In genomic region chr21:34974162-34974981, GRCh38 we compare ENCODE assay signal across 9 cellular contexts.
A peak's percentile ranks its signal among the peaks of the same experiment; 100 is the strongest.
DNase-seq lines count a peak whose midpoint lies in the region; ATAC-seq and TF ChIP-seq lines count a peak whose summit lies in the region.
"Had no signal": no experiment of that assay in that cellular context is flagged by ENCODE, and none has a peak within 500 bp of the region (broad histone marks: within the 10 kb centered on the region; RNA-seq: fewer than 3 reads in every experiment).

No MANE protein-coding gene starts in this region.

- no peak for TF ChIP-seq CTCF in glutamatergic neuron (IDR thresholded peaks at IDR 0.05; ENCODE audit: partially characterized antibody, unreplicated experiment)

- peaks cover 64% of the 10 kb centered on the region for H3K4me1 Mint-ChIP-seq in T-helper 1 cell treated with Interleukin-12 subunit alpha and Interleukin-12 subunit beta and Interleukin-4 antibody, amounts not matched to agents 30 μg/mL and 1 μg/mL, for 36 hours (ENCODE audit: low read depth)
- H3K4me1 Mint-ChIP-seq in glutamatergic neuron (ENCODE audit: low read depth, unreplicated experiment) = no peaks in the 10 kb centered on the region

- ATAC-seq in GM18520 (IDR thresholded peaks at IDR 0.05; ENCODE audit: unreplicated experiment) (peak; percentile 79), HG02798 (IDR thresholded peaks at IDR 0.05; ENCODE audit: poor library complexity, unreplicated experiment) (peak; percentile 90)

- peak overlapping the region; percentile 58 for H3K27ac Mint-ChIP-seq in T-helper 1 cell treated with Interleukin-12 subunit alpha and Interleukin-12 subunit beta and Interleukin-4 antibody, amounts not matched to agents 30 μg/mL and 1 μg/mL, for 36 hours
- H3K27ac Mint-ChIP-seq in glutamatergic neuron (ENCODE audit: unreplicated experiment) = no peak overlapping the region

- peaks cover 57% of the 10 kb centered on the region for H3K36me3 Mint-ChIP-seq in T-helper 1 cell treated with Interleukin-12 subunit alpha and Interleukin-12 subunit beta and Interleukin-4 antibody, amounts not matched to agents 30 μg/mL and 1 μg/mL, for 36 hours (ENCODE audit: low read depth)
- no peaks in the 10 kb centered on the region for H3K36me3 Mint-ChIP-seq in glutamatergic neuron (ENCODE audit: unreplicated experiment)

- peak; percentile 36 for DNase-seq in iris pigment epithelial cell (ENCODE audit: low read depth)
- DNase-seq in glutamatergic neuron = no peak
- DNase-seq in COR-L47 (lab: John Stamatoyannopoulos, UW) = no peak
- no peak for DNase-seq in NCI-H2196 (lab: John Stamatoyannopoulos, UW; ENCODE audit: unreplicated experiment)
- DNase-seq in retina = no peak
- DNase-seq: spleen had no signal

- no peaks in the 10 kb centered on the region for H3K9me3 Mint-ChIP-seq in T-helper 1 cell treated with Interleukin-12 subunit alpha and Interleukin-12 subunit beta and Interleukin-4 antibody, amounts not matched to agents 30 μg/mL and 1 μg/mL, for 36 hours
- H3K9me3 Mint-ChIP-seq in glutamatergic neuron (ENCODE audit: unreplicated experiment) = no peaks in the 10 kb centered on the region

- H3K4me3 Mint-ChIP-seq in T-helper 1 cell treated with Interleukin-12 subunit alpha and Interleukin-12 subunit beta and Interleukin-4 antibody, amounts not matched to agents 30 μg/mL and 1 μg/mL, for 36 hours = peak overlapping the region; percentile 80
- no peak overlapping the region for H3K4me3 Mint-ChIP-seq in glutamatergic neuron (ENCODE audit: unreplicated experiment)

- H3K27me3 Mint-ChIP-seq in T-helper 1 cell treated with Interleukin-12 subunit alpha and Interleukin-12 subunit beta and Interleukin-4 antibody, amounts not matched to agents 30 μg/mL and 1 μg/mL, for 36 hours (ENCODE audit: low read depth) = peaks cover 42% of the 10 kb centered on the region
- no peaks in the 10 kb centered on the region for H3K27me3 Mint-ChIP-seq in glutamatergic neuron (ENCODE audit: unreplicated experiment)
